ENCODE assay signal across 13 cellular contexts in the genomic region with DNA sequence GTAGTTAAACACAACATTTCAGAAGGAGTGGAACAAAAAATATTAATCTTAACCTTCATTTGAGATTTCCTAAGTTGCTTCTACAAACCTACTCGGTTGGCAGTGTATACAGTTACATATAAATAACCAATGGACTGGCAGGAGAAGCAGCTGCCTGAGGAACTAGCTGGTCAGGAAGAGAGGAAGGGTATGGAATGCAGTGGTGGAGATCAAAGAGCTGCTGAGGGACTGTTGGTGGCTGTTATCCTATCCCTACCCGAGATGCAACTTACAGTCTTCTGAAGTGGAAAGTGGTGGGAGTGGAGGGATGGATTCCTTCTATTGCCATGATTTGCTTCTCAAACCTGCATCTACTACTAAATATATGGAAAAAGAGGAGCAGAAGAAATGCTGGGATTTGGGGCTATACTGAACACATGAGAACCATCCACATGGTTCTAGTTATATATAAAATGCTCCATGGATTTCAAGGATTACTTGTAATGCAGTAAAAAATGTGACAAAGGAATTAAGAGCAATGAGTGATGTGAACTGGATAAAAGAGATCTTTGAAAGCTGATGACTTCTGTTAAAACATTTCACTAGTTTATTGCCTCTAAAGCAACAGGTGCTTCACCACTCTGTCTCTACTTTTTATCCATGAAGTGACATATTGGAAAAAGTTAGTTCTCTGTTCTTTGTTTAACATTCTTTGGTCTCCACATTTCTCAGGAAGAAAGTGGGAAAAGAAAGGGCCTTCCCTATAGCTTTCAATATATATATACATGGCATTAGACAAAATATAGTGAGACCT. TPM values are rescaled to one million over a fixed set of nuclear protein-coding genes. Genes with fewer than 3 reads are reported as not detected.
DNase-seq lines count a peak whose midpoint lies in the region; ATAC-seq and TF ChIP-seq lines count a peak whose summit lies in the region.
"Had no signal": no experiment of that assay in that cellular context is flagged by ENCODE, and none has a peak within 500 bp of the region (broad histone marks: within the 10 kb centered on the region; RNA-seq: fewer than 3 reads in every experiment).

No MANE protein-coding gene starts in this region.

- no peak for ATAC-seq in CD4-positive, CD25-positive, alpha-beta regulatory T cell (ENCODE audit: low read depth in 2 of 2)
- ATAC-seq in GM23338 (peak; percentile 50; the same call in 2 of the 3 replicates), foreskin keratinocyte (no peak)
- ATAC-seq: K562 had no signal

- peaks cover 3% of the 10 kb centered on the region for H3K4me1 ChIP-seq in CD4-positive, CD25-positive, alpha-beta regulatory T cell (ENCODE audit: control insufficient read depth, insufficient read depth, low read length, poor library complexity, severe bottlenecking)
- H3K4me1 ChIP-seq in GM23338 (ENCODE audit: insufficient read depth) (peaks cover 8% of the 10 kb centered on the region), foreskin keratinocyte (no peaks in the 10 kb centered on the region), esophagus squamous epithelium (peaks cover 0 to under 1% (median 0%) of the 10 kb centered on the region in 3 donors)
- H3K4me1 ChIP-seq: HAP-1 had no signal

- intact Hi-C loops in esophagus squamous epithelium (cut with DNase I) = no loop called here

- H3K27ac ChIP-seq in CD4-positive, CD25-positive, alpha-beta regulatory T cell (ENCODE audit: insufficient read depth, low read length, poor library complexity, severe bottlenecking) = no peak overlapping the region
- H3K27ac ChIP-seq in GM23338 (ENCODE audit: low read depth) = no peak overlapping the region
- H3K27ac ChIP-seq in foreskin keratinocyte = no peak overlapping the region
- H3K27ac ChIP-seq in esophagus squamous epithelium = no peak overlapping the region
- H3K27ac ChIP-seq: C4-2B had no signal

- peak overlapping the region in 2 of 3 donors; percentile 18 to 27 for H3K27ac Mint-ChIP-seq in CD4-positive, CD25-positive, alpha-beta regulatory T cell
- H3K27ac Mint-ChIP-seq in GM23338 = no peak overlapping the region

- no peaks in the 10 kb centered on the region for H3K9me3 Mint-ChIP-seq in CD4-positive, CD25-positive, alpha-beta regulatory T cell
- H3K9me3 Mint-ChIP-seq in GM23338 = no peaks in the 10 kb centered on the region

- H3K27me3 ChIP-seq in CD4-positive, CD25-positive, alpha-beta regulatory T cell (ENCODE audit: control insufficient read depth, insufficient read depth, low read length) = no peaks in the 10 kb centered on the region
- no peaks in the 10 kb centered on the region for H3K27me3 ChIP-seq in GM23338 (ENCODE audit: insufficient read depth)
- no peaks in the 10 kb centered on the region for H3K27me3 ChIP-seq in foreskin keratinocyte
- H3K27me3 ChIP-seq in esophagus squamous epithelium = no peaks in the 10 kb centered on the region

- H3K4me3 ChIP-seq in CD4-positive, CD25-positive, alpha-beta regulatory T cell (ENCODE audit: low read depth, low read length) = no peak overlapping the region
- H3K4me3 ChIP-seq in GM23338 (no peak overlapping the region), esophagus squamous epithelium (no peak overlapping the region)
- H3K4me3 ChIP-seq: HAP-1, K562 had no signal

- no peak overlapping the region for H3K4me2 ChIP-seq in GM23338

- TF ChIP-seq CTCF in GM23338 (conservative IDR thresholded peaks at IDR 0.05; ENCODE audit: low read depth in 2 of 2) = no peak
- TF ChIP-seq CTCF in foreskin keratinocyte (conservative IDR thresholded peaks at IDR 0.05) = no peak
- no peak for TF ChIP-seq CTCF in esophagus squamous epithelium (IDR thresholded peaks at IDR 0.05)

- H3K9me2 ChIP-seq in GM23338 (ENCODE audit: insufficient read depth) = no peaks in the 10 kb centered on the region

- H2AFZ ChIP-seq in GM23338 = no peak overlapping the region

- no peaks in the 10 kb centered on the region for H3F3A ChIP-seq in GM23338 (replicated peaks; ENCODE audit: low read depth)

- no peak for TF ChIP-seq POLR2A in esophagus squamous epithelium (IDR thresholded peaks at IDR 0.05)

- DNase-seq in CD4-positive, CD25-positive, alpha-beta regulatory T cell = no peak
- no peak for DNase-seq in GM23338 (ENCODE audit: low spot score)
- peak; percentile 88 for DNase-seq in SW480 (ENCODE audit: low spot score)
- DNase-seq in myocyte (ENCODE audit: low read depth) = peak; percentile 80
- DNase-seq in COR-L47 (lab: John Stamatoyannopoulos, UW) = no peak
- no peak for DNase-seq in foreskin keratinocyte
- DNase-seq in esophagus squamous epithelium (lab: John Stamatoyannopoulos, UW) = no peak
- DNase-seq: DMS53, NCI-H1436 treated with DMSO at 0.1 percent for 48 hours, NCI-H2029 treated with DMSO at 0.1 percent for 48 hours had no signal

- peaks cover 23 to 53% (median 39%) of the 10 kb centered on the region in 4 donors for H3K4me1 Mint-ChIP-seq in CD4-positive, CD25-positive, alpha-beta regulatory T cell
- H3K4me1 Mint-ChIP-seq in GM23338 = peaks cover 15% of the 10 kb centered on the region

- no peaks in the 10 kb centered on the region for H3K9me3 ChIP-seq in CD4-positive, CD25-positive, alpha-beta regulatory T cell (ENCODE audit: control insufficient read depth in 2 of 2, low read length in 2 of 2)
- H3K9me3 ChIP-seq in esophagus squamous epithelium = no peaks in the 10 kb centered on the region
- H3K9me3 ChIP-seq: HAP-1 had no signal

- H3K27me3 Mint-ChIP-seq in CD4-positive, CD25-positive, alpha-beta regulatory T cell = no peaks in the 10 kb centered on the region
- H3K27me3 Mint-ChIP-seq in GM23338 (ENCODE audit: insufficient read depth, low read depth, poor library complexity) = no peaks in the 10 kb centered on the region

- H3K36me3 ChIP-seq in CD4-positive, CD25-positive, alpha-beta regulatory T cell (ENCODE audit: control insufficient read depth, insufficient read depth, low read length) = peaks cover 3% of the 10 kb centered on the region
- H3K36me3 ChIP-seq in GM23338 (ENCODE audit: insufficient read depth) = no peaks in the 10 kb centered on the region
- H3K36me3 ChIP-seq in esophagus squamous epithelium = no peaks in the 10 kb centered on the region
- H3K36me3 ChIP-seq: HAP-1 had no signal

- H4K20me1 ChIP-seq in GM23338 (replicated peaks; ENCODE audit: insufficient read depth) = 0 out of 2 replicates have a peak, but pooled peaks cover 2% of the 10 kb centered on the region

- 72 to 78% methylated on average over 2 of the region's 2 CpGs for WGBS in esophagus squamous epithelium, 2 donors

- H3K4me3 Mint-ChIP-seq in CD4-positive, CD25-positive, alpha-beta regulatory T cell = no peak overlapping the region
- no peak overlapping the region for H3K4me3 Mint-ChIP-seq in GM23338

- H3K79me2 ChIP-seq in GM23338 (replicated peaks; ENCODE audit: insufficient read depth) = peaks cover 31% of the 10 kb centered on the region

- H3K36me3 Mint-ChIP-seq in CD4-positive, CD25-positive, alpha-beta regulatory T cell = peaks cover 8% of the 10 kb centered on the region
- H3K36me3 Mint-ChIP-seq in GM23338 (ENCODE audit: low read depth) = no peaks in the 10 kb centered on the region

RNA-seq across cellular contexts. Expression of a gene that starts 29.9 kb away (rescaled TPM):
- total RNA-seq in CD4-positive, CD25-positive, alpha-beta regulatory T cell = 45.5 TPM
- 10 to 100 TPM; 38.8 to 50.5 (median 46.2) TPM for polyA plus RNA-seq in CD4-positive, CD25-positive, alpha-beta regulatory T cell
- 122 and 125 TPM in 2 replicates for total RNA-seq in GM23338 (2014; rRNA removed; shearing (Covaris generic))
- polyA plus RNA-seq in GM23338 (2016; fragmentation: Nextera tagmentation; extraction: Ambion mirVana) (45.5 and 51.0 TPM in 2 replicates), foreskin keratinocyte (23.5 and 26.5 TPM in 2 replicates)
- total RNA-seq in myocyte (160 and 188 TPM in 2 replicates), foreskin keratinocyte (35.1 and 35.4 TPM in 2 replicates), esophagus squamous epithelium (10 to 100 TPM; 48.4 to 61.6 (median 51.9) TPM)
- 28.2 TPM for polyA plus RNA-seq in myocyte (2012)

Comparison
In these comparisons a context has a peak if more than half of its experiments do, and no peak if none do; other contexts are left out.
1. DNase-seq: peak in SW480 (single experiment) and myocyte (single experiment); none in CD4-positive, CD25-positive, alpha-beta regulatory T cell (0 of 3), GM23338 (single experiment), COR-L47 (single experiment), foreskin keratinocyte (0 of 2) and esophagus squamous epithelium (single experiment).